Comparison of ENCODE assay signal across 8 cellular contexts in the genomic region with DNA sequence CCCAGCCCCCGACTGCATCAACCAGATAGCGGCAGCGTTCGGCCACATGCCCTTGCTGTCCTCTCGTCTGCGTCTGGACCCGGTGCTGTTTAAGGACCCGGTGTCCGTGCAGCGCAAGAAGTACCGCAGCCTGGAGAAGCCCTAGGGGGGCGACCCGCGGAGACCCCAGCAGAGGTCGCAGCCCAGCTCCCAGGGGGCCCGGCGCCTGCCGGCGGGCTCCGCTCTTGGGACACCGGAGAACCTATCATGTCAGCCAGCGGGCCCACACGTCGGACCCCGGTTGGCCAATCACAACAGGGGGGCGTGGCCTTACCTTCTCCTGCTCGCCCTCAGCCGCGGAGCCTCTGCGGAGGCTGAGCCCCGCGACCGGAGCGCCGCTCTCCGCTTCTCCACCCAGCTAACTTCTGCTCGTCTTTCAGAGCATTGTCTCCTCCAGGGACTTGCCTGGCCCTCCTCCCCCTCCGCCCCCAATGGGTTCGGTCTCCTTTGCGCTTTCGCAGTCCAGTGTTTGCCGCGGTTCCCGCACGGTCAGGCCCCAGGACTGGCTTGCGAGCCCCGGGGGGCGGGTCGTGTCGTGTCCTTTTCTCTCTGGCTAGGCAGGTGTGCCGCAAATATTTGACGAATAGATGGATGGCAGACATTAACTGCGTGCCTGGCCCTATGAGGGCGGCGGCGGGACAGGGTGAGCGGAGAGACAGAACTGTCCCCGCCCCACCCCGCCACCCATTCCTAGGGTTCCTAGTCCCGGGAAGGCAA. TPM values are rescaled to one million over a fixed set of nuclear protein-coding genes. Genes with fewer than 3 reads are reported as not detected.
A peak's percentile ranks its signal among the peaks of the same experiment; 100 is the strongest.
DNase-seq lines count a peak whose midpoint lies in the region; ATAC-seq and TF ChIP-seq lines count a peak whose summit lies in the region.

No MANE protein-coding gene starts in this region.

- TF ChIP-seq CTCF in left ventricle myocardium inferior (IDR thresholded peaks at IDR 0.05; ENCODE audit: borderline replicate concordance), result no peak
- peak; percentile 33 for TF ChIP-seq CTCF in progenitor cell of endocrine pancreas (IDR thresholded peaks at IDR 0.05; ENCODE audit: unreplicated experiment)
- TF ChIP-seq CTCF in upper lobe of right lung (IDR thresholded peaks at IDR 0.05), result no peak

- no peaks in the 10 kb centered on the region for H3K36me3 Mint-ChIP-seq in T-helper 1 cell treated with Interleukin-12 subunit alpha and Interleukin-12 subunit beta and Interleukin-4 antibody, amounts not matched to agents 30 μg/mL and 1 μg/mL, for 36 hours (ENCODE audit: low read depth)
- no peaks in the 10 kb centered on the region for H3K36me3 Mint-ChIP-seq in progenitor cell of endocrine pancreas (ENCODE audit: insufficient read depth)

- peak overlapping the region; percentile 89 for H3K4me3 Mint-ChIP-seq in T-helper 1 cell treated with Interleukin-12 subunit alpha and Interleukin-12 subunit beta and Interleukin-4 antibody, amounts not matched to agents 30 μg/mL and 1 μg/mL, for 36 hours
- peak overlapping the region; percentile 94 for H3K4me3 Mint-ChIP-seq in progenitor cell of endocrine pancreas (ENCODE audit: low read depth)

- intact Hi-C loops in left ventricle myocardium inferior (cut with micrococcal nuclease) (no loop called here), upper lobe of right lung (cut with DNase I) (no loop called here)

- H3K27me3 ChIP-seq in left ventricle myocardium inferior (ENCODE audit: low read depth) (peaks cover 8% of the 10 kb centered on the region), upper lobe of right lung (no peaks in the 10 kb centered on the region)

- H3K4me3 ChIP-seq in left ventricle myocardium inferior (peak overlapping the region; percentile 93), upper lobe of right lung (peak overlapping the region; percentile 79)

- DNase-seq in NCI-H1436 treated with DMSO at 0.1 percent for 48 hours (lab: John Stamatoyannopoulos, UW) (peak; percentile 85), amygdala (lab: John Stamatoyannopoulos, UW) (peak; percentile 44 to 95 (median 84)), left ventricle myocardium inferior (peak; percentile 96), progenitor cell of endocrine pancreas (ENCODE audit: low spot score, unreplicated experiment) (peak; percentile 87), upper lobe of right lung (peak; percentile 97)

- peaks cover 12% of the 10 kb centered on the region for H3K4me1 Mint-ChIP-seq in T-helper 1 cell treated with Interleukin-12 subunit alpha and Interleukin-12 subunit beta and Interleukin-4 antibody, amounts not matched to agents 30 μg/mL and 1 μg/mL, for 36 hours (ENCODE audit: low read depth)
- H3K4me1 Mint-ChIP-seq in progenitor cell of endocrine pancreas (ENCODE audit: low read depth), result peaks cover 8% of the 10 kb centered on the region

- peaks cover 14% of the 10 kb centered on the region for H3K27me3 Mint-ChIP-seq in T-helper 1 cell treated with Interleukin-12 subunit alpha and Interleukin-12 subunit beta and Interleukin-4 antibody, amounts not matched to agents 30 μg/mL and 1 μg/mL, for 36 hours (ENCODE audit: low read depth)
- peaks cover 24% of the 10 kb centered on the region for H3K27me3 Mint-ChIP-seq in progenitor cell of endocrine pancreas

- H3K9me3 ChIP-seq in left ventricle myocardium inferior (replicated peaks), result no peaks in the 10 kb centered on the region
- H3K9me3 ChIP-seq in upper lobe of right lung, result no peaks in the 10 kb centered on the region

- H3K27ac ChIP-seq in left ventricle myocardium inferior (replicated peaks) (peak overlapping the region; percentile 97), upper lobe of right lung (peak overlapping the region; percentile 27)

- peak; percentile 91 for ATAC-seq in HG02798 (IDR thresholded peaks at IDR 0.05; ENCODE audit: poor library complexity, unreplicated experiment)
- peak; percentile 93 for ATAC-seq in upper lobe of right lung

- H3K36me3 ChIP-seq in left ventricle myocardium inferior, result no peaks in the 10 kb centered on the region
- no peaks in the 10 kb centered on the region for H3K36me3 ChIP-seq in upper lobe of right lung

- H3K27ac Mint-ChIP-seq in T-helper 1 cell treated with Interleukin-12 subunit alpha and Interleukin-12 subunit beta and Interleukin-4 antibody, amounts not matched to agents 30 μg/mL and 1 μg/mL, for 36 hours, result peak overlapping the region; percentile 53
- peak overlapping the region; percentile 95 for H3K27ac Mint-ChIP-seq in progenitor cell of endocrine pancreas

- no peaks in the 10 kb centered on the region for H3K9me3 Mint-ChIP-seq in T-helper 1 cell treated with Interleukin-12 subunit alpha and Interleukin-12 subunit beta and Interleukin-4 antibody, amounts not matched to agents 30 μg/mL and 1 μg/mL, for 36 hours
- H3K9me3 Mint-ChIP-seq in progenitor cell of endocrine pancreas (ENCODE audit: low read depth), result no peaks in the 10 kb centered on the region

- TF ChIP-seq POLR2A in GM10847 (IDR thresholded peaks at IDR 0.05; ENCODE audit: extremely low read depth, insufficient read length), result peak; percentile 15

- peaks cover 41% of the 10 kb centered on the region for H3K4me1 ChIP-seq in left ventricle myocardium inferior
- peaks cover 8% of the 10 kb centered on the region for H3K4me1 ChIP-seq in upper lobe of right lung

RNA-seq across cellular contexts. Expression of a gene that starts 10.5 kb away (rescaled TPM):
- total RNA-seq in left ventricle myocardium inferior, result 7.1 TPM
- total RNA-seq in progenitor cell of endocrine pancreas, result 0.13 and 0.17 TPM in 2 replicates
- total RNA-seq in upper lobe of right lung, result not detected

RNA-seq across cellular contexts. Expression of a gene that starts 13.8 kb away (rescaled TPM):
- total RNA-seq in left ventricle myocardium inferior (11.3 TPM), progenitor cell of endocrine pancreas (3.6 and 4.1 TPM in 2 replicates), upper lobe of right lung (0.49 TPM)

RNA-seq across cellular contexts. Expression of a gene that starts 32.0 kb away (rescaled TPM):
- total RNA-seq in left ventricle myocardium inferior, result 203 TPM
- total RNA-seq in progenitor cell of endocrine pancreas, result not detected in 2 replicates
- 0.46 TPM for total RNA-seq in upper lobe of right lung

RNA-seq across cellular contexts. Expression of a gene that starts 37.5 kb away (rescaled TPM):
- 10.6 TPM for total RNA-seq in left ventricle myocardium inferior
- 12.8 and 14.5 TPM in 2 replicates for total RNA-seq in progenitor cell of endocrine pancreas
- total RNA-seq in upper lobe of right lung, result 22.6 TPM

Comparison
In these comparisons a context has a peak if more than half of its experiments do, and no peak if none do; other contexts are left out.
1. Peak in every context shown above with its lines: DNase-seq, ATAC-seq, H3K4me3 ChIP-seq and H3K27ac ChIP-seq.
2. RNA of a gene that starts 32.0 kb away (total RNA-seq): 203 TPM in left ventricle myocardium inferior (single experiment); 0.46 TPM in upper lobe of right lung (single experiment) and not detected in progenitor cell of endocrine pancreas; every median in the first group is over 100 times any median in the second.